Comparison of ENCODE assay signal across 21 cellular contexts in genomic region chr3:31571325-31571724, GRCh38.
"Had no signal": no experiment of that assay in that cellular context is flagged by ENCODE, and none has a peak within 500 bp of the region (broad histone marks: within the 10 kb centered on the region; RNA-seq: fewer than 3 reads in every experiment).

No MANE protein-coding gene starts in this region.

- H3K27ac ChIP-seq: body of pancreas, cardiac muscle cell, heart right ventricle, pancreas, psoas muscle, right atrium auricular region, stomach, suprapubic skin, tibial nerve had no signal

- H3K36me3 Mint-ChIP-seq: natural killer cell treated with Interleukin-12 subunit alpha and Interleukin-12 subunit beta and Interleukin-15 and Interleukin-18, amount 100 ng/mL, for 72 hours had no signal

- H3K4me3 ChIP-seq: body of pancreas, cardiac muscle cell, heart right ventricle, pancreas, psoas muscle, right atrium auricular region, stomach, suprapubic skin, tibial nerve had no signal

- ATAC-seq: activated CD4-positive, CD25-positive, alpha-beta regulatory T cell treated with anti-CD3 and anti-CD28 coated beads, Interleukin-2, amount 50 U/mL, for 24 hours; body of pancreas; heart right ventricle; left cardiac atrium; natural killer cell treated with Interleukin-12 subunit alpha and Interleukin-12 subunit beta and Interleukin-15 and Interleukin-18, amount 100 ng/mL, for 72 hours had no signal

- H3K27me3 ChIP-seq: body of pancreas, cardiac muscle cell, heart right ventricle, pancreas, right atrium auricular region, stomach, suprapubic skin, tibial nerve had no signal

- H3K9me3 ChIP-seq: body of pancreas, heart right ventricle, pancreas, psoas muscle, right atrium auricular region, stomach, suprapubic skin, tibial nerve had no signal

- H3K36me3 ChIP-seq: cardiac muscle cell, heart right ventricle, pancreas, right atrium auricular region, stomach, suprapubic skin, tibial nerve had no signal

- DNase-seq: activated CD4-positive, alpha-beta T cell treated with anti-CD3 and anti-CD28 coated beads, Interleukin-2, amount 50 U/mL, for 1 hour; activated CD8-positive, alpha-beta T cell treated with anti-CD3 and anti-CD28 coated beads, Interleukin-2, amount 10 ng/mL, durations not matched to agents 7 days and 5 days; activated naive CD4-positive, alpha-beta T cell treated with Interleukin-2 at 50 U/mL for 16 hours; anterior cingulate cortex; body of pancreas; effector CD4-positive, alpha-beta T cell; heart right ventricle; islet precursor cell; left cardiac atrium; midbrain; pancreas; psoas muscle; stimulated activated CD4-positive, alpha-beta T cell treated with anti-CD3 and anti-CD28 coated beads, Interleukin-4, amount 100 ng/mL, for 4 hours; stomach had no signal

- H3K27ac Mint-ChIP-seq: activated CD8-positive, alpha-beta T cell treated with anti-CD3 and anti-CD28 coated beads, Interleukin-2, amount 10 ng/mL, durations not matched to agents 7 days and 5 days; natural killer cell treated with Interleukin-12 subunit alpha and Interleukin-12 subunit beta and Interleukin-15 and Interleukin-18, amount 100 ng/mL, for 72 hours had no signal

- H3K9me3 Mint-ChIP-seq: dendritic cell treated with granulocyte-macrophage colony-stimulating factor and Interleukin-4, amounts not matched to agents 40 ng/mL and 50 ng/mL, for 4 days; natural killer cell treated with Interleukin-12 subunit alpha and Interleukin-12 subunit beta and Interleukin-15 and Interleukin-18, amount 100 ng/mL, for 72 hours had no signal

- H3K4me3 Mint-ChIP-seq: activated CD8-positive, alpha-beta T cell treated with anti-CD3 and anti-CD28 coated beads, Interleukin-2, amount 10 ng/mL, durations not matched to agents 7 days and 5 days; dendritic cell treated with granulocyte-macrophage colony-stimulating factor and Interleukin-4, amounts not matched to agents 40 ng/mL and 50 ng/mL, for 4 days; natural killer cell treated with Interleukin-12 subunit alpha and Interleukin-12 subunit beta and Interleukin-15 and Interleukin-18, amount 100 ng/mL, for 72 hours had no signal

- H3K27me3 Mint-ChIP-seq: dendritic cell treated with granulocyte-macrophage colony-stimulating factor and Interleukin-4, amounts not matched to agents 40 ng/mL and 50 ng/mL, for 4 days; natural killer cell treated with Interleukin-12 subunit alpha and Interleukin-12 subunit beta and Interleukin-15 and Interleukin-18, amount 100 ng/mL, for 72 hours had no signal
